In the genomic region with DNA sequence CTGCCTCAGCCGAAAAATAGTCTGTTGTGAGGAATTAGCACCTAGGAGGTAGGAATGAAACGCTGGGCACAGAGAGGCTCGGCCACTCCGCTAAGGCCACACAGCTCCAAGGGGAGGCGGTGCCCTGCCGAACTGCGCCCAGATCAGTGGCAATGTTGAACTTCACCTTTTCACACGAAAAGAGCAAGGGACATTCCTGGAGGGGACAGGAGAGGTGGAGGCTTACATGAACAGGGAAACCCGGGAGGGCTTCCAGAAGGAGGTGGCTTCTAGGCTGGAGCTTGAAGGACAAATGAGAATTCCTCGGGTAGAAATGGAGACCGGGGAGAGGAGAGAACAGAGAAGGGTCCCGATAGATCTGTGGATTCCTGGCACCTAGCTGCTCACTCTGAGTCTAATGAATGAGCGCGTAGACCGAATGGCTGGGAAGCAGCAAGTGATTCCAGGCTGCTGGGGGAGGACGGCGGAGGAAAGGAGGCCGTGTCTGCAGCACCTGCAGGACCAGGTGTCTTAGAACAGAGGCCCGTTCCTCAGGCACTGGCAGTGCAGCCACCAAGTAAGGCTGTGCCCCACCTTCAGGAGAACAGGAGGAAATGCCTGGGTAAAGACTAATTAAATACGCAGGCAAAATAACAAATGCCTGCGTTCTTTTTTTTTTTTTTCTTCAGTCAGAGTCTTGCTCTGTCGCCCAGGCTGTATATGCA, we compare ENCODE assay signal across 8 cellular contexts. TPM values are rescaled to one million over a fixed set of nuclear protein-coding genes. Genes with fewer than 3 reads are reported as not detected.
DNase-seq lines count a peak whose midpoint lies in the region; FAIRE-seq and TF ChIP-seq lines count a peak whose summit lies in the region.

No MANE protein-coding gene starts in this region.

- H3K4me2 ChIP-seq in SU-DHL-6 (ENCODE audit: low read depth, low read length, poor library complexity, severe bottlenecking) = peak overlapping the region; percentile 80

- H3K79me2 ChIP-seq in SU-DHL-6 (ENCODE audit: insufficient read depth, low read length) = peaks cover 8% of the 10 kb centered on the region

- H3K9ac ChIP-seq in SU-DHL-6 (ENCODE audit: low read length) = peak overlapping the region; percentile 96

- DNase-seq in CD1c-positive myeloid dendritic cell (ENCODE audit: extremely low spot score) (peak; percentile 33), GM19239 (ENCODE audit: insufficient read length, low spot score) (peak; percentile 65), iris pigment epithelial cell (ENCODE audit: low read depth) (peak; percentile 42), GOT3 (lab: John Stamatoyannopoulos, UW) (no peak)
- peak; percentile 28 for DNase-seq in stimulated activated CD4-positive, alpha-beta T cell treated with anti-CD3 and anti-CD28 coated beads, Interleukin-2, amount 100 ng/mL, for 4 hours (ENCODE audit: low read depth)

- H3K4me3 Mint-ChIP-seq in brain = peak overlapping the region; percentile 92 to 97 (median 93)

- H3F3A ChIP-seq in SU-DHL-6 (ENCODE audit: insufficient read depth) = no peaks in the 10 kb centered on the region

- FAIRE-seq in GM19239 (lab: Jason Lieb, UNC) = peak; percentile 70

- H3K4me1 Mint-ChIP-seq in brain = peaks cover 38% of the 10 kb centered on the region

- no peaks in the 10 kb centered on the region for H3K27me3 ChIP-seq in SU-DHL-6 (ENCODE audit: low read length)

- H3K27me3 Mint-ChIP-seq in brain = peaks cover 5% of the 10 kb centered on the region

- no peaks in the 10 kb centered on the region for H4K20me1 ChIP-seq in SU-DHL-6 (ENCODE audit: low read depth, low read length)

- H3K9me3 ChIP-seq in SU-DHL-6 (ENCODE audit: insufficient read depth, low read length) = no peaks in the 10 kb centered on the region

- peak; percentile 49 for TF ChIP-seq CTCF in LNCAP (IDR thresholded peaks at IDR 0.05)
- TF ChIP-seq CTCF in SU-DHL-6 (IDR thresholded peaks at IDR 0.05; ENCODE audit: insufficient read depth, low read length, poor library complexity, severe bottlenecking) = peak; percentile 20
- TF ChIP-seq CTCF in brain (conservative IDR thresholded peaks at IDR 0.05) = peak; percentile 23 to 54

- H3K36me3 ChIP-seq in SU-DHL-6 (ENCODE audit: low read length) = no peaks in the 10 kb centered on the region

- H3K27ac Mint-ChIP-seq in brain = peak overlapping the region; percentile 88 to 97 (median 95)

- H3K27ac ChIP-seq in SU-DHL-6 (ENCODE audit: low read depth, low read length) = peak overlapping the region; percentile 21; the same call in 1 of the 2 replicates

- H3K36me3 Mint-ChIP-seq in brain = peaks cover 3% of the 10 kb centered on the region

- peak overlapping the region; percentile 62 for H3K4me3 ChIP-seq in SU-DHL-6 (ENCODE audit: insufficient read depth, low read length, poor library complexity, severe bottlenecking)

- H2AFZ ChIP-seq in SU-DHL-6 (ENCODE audit: low read depth, low read length, severe bottlenecking) = peak overlapping the region; percentile 76

- H3K9me2 ChIP-seq in SU-DHL-6 (replicated peaks; ENCODE audit: insufficient read depth, low read length) = no peaks in the 10 kb centered on the region

- peaks cover 0 to 4% (median 0%) of the 10 kb centered on the region in 5 experiments for H3K9me3 Mint-ChIP-seq in brain

RNA-seq across cellular contexts. Expression of gene SLC38A10, which starts 0.7 kb away (rescaled TPM):
- polyA plus RNA-seq in brain (ENCODE audit: insufficient read depth, low read depth, low replicate concordance) = 38.7 TPM

RNA-seq across cellular contexts. Expression of gene NDUFAF8, which starts 56.7 kb away (rescaled TPM):
- polyA plus RNA-seq in brain (ENCODE audit: insufficient read depth, low read depth, low replicate concordance) = 69.2 TPM

RNA-seq across cellular contexts. Expression of gene TEPSIN, which starts 57.0 kb away (rescaled TPM):
- polyA plus RNA-seq in brain (ENCODE audit: insufficient read depth, low read depth, low replicate concordance) = 10.8 TPM
